ENCODE assay signal across 7 cellular contexts in the genomic region with DNA sequence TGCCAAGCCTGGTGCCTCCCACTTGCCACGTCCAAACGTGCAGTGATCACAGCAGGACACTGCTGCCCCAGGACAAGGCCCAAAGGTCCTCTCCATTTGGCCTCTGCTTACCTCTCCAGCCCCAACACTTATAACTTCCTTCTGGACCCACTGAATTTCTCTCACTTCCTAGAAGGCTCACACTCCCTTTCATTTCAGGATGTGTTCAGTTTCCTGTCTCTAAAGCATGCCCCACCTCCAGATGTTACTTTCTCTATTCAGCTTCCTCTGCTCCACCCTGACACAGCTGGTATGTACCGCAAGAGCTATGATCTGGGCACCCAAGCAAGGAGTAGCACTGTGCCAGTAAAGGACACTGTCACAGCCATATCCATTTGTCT. TPM values are rescaled to one million over a fixed set of nuclear protein-coding genes. Genes with fewer than 3 reads are reported as not detected.
DNase-seq lines count a peak whose midpoint lies in the region; ATAC-seq and TF ChIP-seq lines count a peak whose summit lies in the region.

No MANE protein-coding gene starts in this region.

- no peaks in the 10 kb centered on the region for H3K79me1 ChIP-seq in neuronal stem cell (ENCODE audit: low read depth, low read length)

- peak; percentile 46 for TF ChIP-seq POLR2A in GM18951 (IDR thresholded peaks at IDR 0.05; ENCODE audit: extremely low read depth, insufficient read depth, insufficient read length)

- H2BK5ac ChIP-seq in neuronal stem cell (ENCODE audit: low read length) = no peak overlapping the region

- H3K4me1 ChIP-seq in RWPE2 (ENCODE audit: insufficient read depth, poor library complexity, severe bottlenecking) (peaks cover 37% of the 10 kb centered on the region), neuronal stem cell (ENCODE audit: control insufficient read depth in 2 of 2, insufficient read depth in 1 of 2, low read depth in 1 of 2, low read length in 2 of 2) (no peaks in the 10 kb centered on the region)

- no peak overlapping the region for H2BK120ac ChIP-seq in neuronal stem cell (ENCODE audit: low read depth, low read length)

- peak overlapping the region; percentile 79 for H2AK5ac ChIP-seq in neuronal stem cell (ENCODE audit: low read depth, low read length)

- in situ Hi-C loops in GM18951 (cut with MboI; ENCODE audit: low sequenced_read_pairs, unreplicated experiment) = no loop called here

- TF ChIP-seq CTCF in RWPE2 (IDR thresholded peaks at IDR 0.05; ENCODE audit: poor library complexity, severe bottlenecking) (no peak), choroid plexus epithelial cell (conservative IDR thresholded peaks at IDR 0.05; ENCODE audit: low read depth, low read length) (no peak)

- H3K4ac ChIP-seq in neuronal stem cell (ENCODE audit: low read length) = no peak overlapping the region

- ATAC-seq in HG02970 (IDR thresholded peaks at IDR 0.05; ENCODE audit: low FRiP score, unreplicated experiment) (peak; percentile 86), RWPE2 (ENCODE audit: low read depth) (peak; percentile 19; the same call in 2 of the 3 replicates)

- H3K27ac ChIP-seq in RWPE2 (ENCODE audit: poor library complexity, severe bottlenecking) (peak overlapping the region; percentile 21), neuronal stem cell (replicated peaks; ENCODE audit: low read length) (no peak overlapping the region)

- H4K8ac ChIP-seq in neuronal stem cell (ENCODE audit: low read depth, low read length) = no peak overlapping the region

- no peak overlapping the region for H3K4me2 ChIP-seq in neuronal stem cell (ENCODE audit: insufficient read depth, low read length, poor library complexity, severe bottlenecking)

- DNase-seq in RWPE2 (ENCODE audit: low spot score) (no peak), choroid plexus epithelial cell (ENCODE audit: low read depth) (peak; percentile 36), neuronal stem cell (ENCODE audit: low spot score) (no peak), NCI-H2227 treated with DMSO at 0.1 percent for 48 hours (lab: John Stamatoyannopoulos, UW) (no peak), A172 (ENCODE audit: low spot score) (no peak)

- H3K9me3 ChIP-seq in RWPE2 (ENCODE audit: severe bottlenecking) (no peaks in the 10 kb centered on the region), neuronal stem cell (replicated peaks in 1 of 2; ENCODE audit: control insufficient read depth in 2 of 2, insufficient read depth in 1 of 2, low read depth in 1 of 2, low read length in 2 of 2) (peaks cover 0 to 2% of the 10 kb centered on the region in 2 donors)

- no peak overlapping the region for H2BK12ac ChIP-seq in neuronal stem cell (ENCODE audit: low read length)

- no peak overlapping the region for H4K91ac ChIP-seq in neuronal stem cell (ENCODE audit: low read depth, low read length, poor library complexity)

- no peak overlapping the region for H3K18ac ChIP-seq in neuronal stem cell (ENCODE audit: low read length)

- H3K27me3 ChIP-seq in RWPE2 (ENCODE audit: insufficient read depth, poor library complexity, severe bottlenecking) (no peaks in the 10 kb centered on the region), neuronal stem cell (ENCODE audit: control insufficient read depth in 3 of 3, insufficient read depth in 3 of 3, low read depth in 1 of 3, low read length in 3 of 3) (no peaks in the 10 kb centered on the region)

- H3K9ac ChIP-seq in neuronal stem cell (ENCODE audit: low read depth, low read length, poor library complexity) = no peak overlapping the region

- no peak overlapping the region for H3K14ac ChIP-seq in neuronal stem cell (ENCODE audit: low read length)

- H3K4me3 ChIP-seq in RWPE2 (ENCODE audit: severe bottlenecking) (no peak overlapping the region), choroid plexus epithelial cell (ENCODE audit: low read depth, low read length) (peak overlapping the region; percentile 20), neuronal stem cell (ENCODE audit: low read length in 2 of 2) (no peak overlapping the region)

- H3K36me3 ChIP-seq in RWPE2 (ENCODE audit: low read depth) (no peaks in the 10 kb centered on the region), neuronal stem cell (replicated peaks in 1 of 2; ENCODE audit: control insufficient read depth in 2 of 2, insufficient read depth in 2 of 2, low read length in 2 of 2) (no peaks in the 10 kb centered on the region)

- WGBS in neuronal stem cell (ENCODE audit: extremely low coverage in 2 of 2, insufficient read length in 2 of 2, insufficient replicate concordance in 1 of 2), 2 donors = no CpG with 5 or more reads among the region's 3 CpGs

- H3K23ac ChIP-seq in neuronal stem cell (ENCODE audit: low read depth, low read length, poor library complexity) = peak overlapping the region; percentile 31

- H2BK15ac ChIP-seq in neuronal stem cell (ENCODE audit: low read length) = no peak overlapping the region

- no peak overlapping the region for H2AFZ ChIP-seq in neuronal stem cell (ENCODE audit: low read length)

RNA-seq across cellular contexts. Expression of a gene that starts 33.0 kb away (rescaled TPM):
- 1.5 TPM for polyA plus RNA-seq in neuronal stem cell (2013, experiment 1 of 2)
- polyA plus RNA-seq in neuronal stem cell (2013, experiment 2 of 2) = 3.0 TPM
- total RNA-seq in A172 (2014; rRNA removed; shearing (Covaris generic)) = 0.07 and 0.24 TPM in 2 replicates

RNA-seq across cellular contexts. Expression of a gene that starts 51.6 kb away (rescaled TPM):
- 11.3 TPM for polyA plus RNA-seq in neuronal stem cell (2013, experiment 1 of 2)
- 10.7 TPM for polyA plus RNA-seq in neuronal stem cell (2013, experiment 2 of 2)
- total RNA-seq in A172 (2014; rRNA removed; shearing (Covaris generic)) = 2.3 and 3.5 TPM in 2 replicates

RNA-seq across cellular contexts. Expression of a gene that starts 51.7 kb away (rescaled TPM):
- polyA plus RNA-seq in neuronal stem cell (2013, experiment 1 of 2) = 6.7 TPM
- 6.9 TPM for polyA plus RNA-seq in neuronal stem cell (2013, experiment 2 of 2)
- 3.3 and 3.7 TPM in 2 replicates for total RNA-seq in A172 (2014; rRNA removed; shearing (Covaris generic))
